ENCODE assay signal across 8 cellular contexts in the genomic region with DNA sequence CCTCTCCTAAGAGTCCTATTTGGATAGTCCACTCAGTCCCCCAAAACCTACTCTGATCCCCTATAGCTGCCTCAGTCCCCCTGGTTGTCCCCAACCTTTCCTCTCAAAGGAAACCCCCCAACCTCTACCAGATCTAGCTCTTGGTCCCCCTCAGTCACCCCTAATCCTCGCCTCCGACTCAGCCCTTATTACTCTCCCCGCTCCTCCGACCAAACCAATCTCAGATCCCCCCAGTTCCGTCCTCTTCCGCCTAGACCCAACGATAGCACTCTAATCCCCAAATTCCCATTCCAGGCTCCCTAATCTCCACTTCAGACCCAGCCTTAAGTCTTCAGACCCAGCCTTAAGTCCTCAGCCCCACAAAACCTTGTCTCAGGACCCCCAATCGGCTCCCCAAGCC. TPM values are rescaled to one million over a fixed set of nuclear protein-coding genes. Genes with fewer than 3 reads are reported as not detected.
A peak's percentile ranks its signal among the peaks of the same experiment; 100 is the strongest.
DNase-seq lines count a peak whose midpoint lies in the region; FAIRE-seq and TF ChIP-seq lines count a peak whose summit lies in the region.

No MANE protein-coding gene starts in this region.

- no peak overlapping the region for H4K5ac ChIP-seq in H9 (ENCODE audit: insufficient read length, low read depth, low read length)

- peak overlapping the region; percentile 15 for H2BK120ac ChIP-seq in H9 (ENCODE audit: low read depth, low read length, poor library complexity, severe bottlenecking)

- no peak overlapping the region for H4K91ac ChIP-seq in H9 (ENCODE audit: insufficient read length, low read depth, low read length)

- H3K9me3 ChIP-seq in H9 (ENCODE audit: control insufficient read depth, low read depth, low read length) (no peaks in the 10 kb centered on the region), right atrium auricular region (peaks cover 0 to 4% of the 10 kb centered on the region in 2 donors), skeletal muscle tissue (ENCODE audit: control insufficient read depth in 3 of 3, low read length in 3 of 3) (no peaks in the 10 kb centered on the region)

- no peaks in the 10 kb centered on the region for H3K36me3 ChIP-seq in right atrium auricular region
- no peaks in the 10 kb centered on the region for H3K36me3 ChIP-seq in skeletal muscle tissue (ENCODE audit: control insufficient read depth in 3 of 3, insufficient read depth in 3 of 3, low read length in 3 of 3)

- H2BK5ac ChIP-seq in H9 (ENCODE audit: insufficient read length, low read length): no peak overlapping the region

- H3K14ac ChIP-seq in H9 (ENCODE audit: insufficient read depth, low read length): peak overlapping the region; percentile 97; the same call in 1 of the 2 replicates

- no peak overlapping the region for H4K8ac ChIP-seq in H9 (replicated peaks; ENCODE audit: insufficient read length, low read depth, low read length)

- H3K27ac Mint-ChIP-seq in H9: 0 out of 7 replicates have a peak overlapping the region, but pooled peaks of 2 of the 3 experiments have one; percentile 25 to 41
- peak overlapping the region; percentile 91 for H3K27ac Mint-ChIP-seq in activated T-helper 1 cell treated with anti-CD3 and anti-CD28 coated beads, Interleukin-12 subunit alpha, Interleukin-12 subunit beta, Interleukin-2, Interleukin-4 antibody, amounts not matched to agents 30 ng/mL and 10 ng/mL and 1 ng/mL, durations not matched to agents 14 hours and 24 hours and 36 hours

- no peak overlapping the region for H2BK15ac ChIP-seq in H9 (ENCODE audit: low read depth, low read length)

- FAIRE-seq in GM19239 (lab: Jason Lieb, UNC): no peak

- DNase-seq in H9 (no peak), right atrium auricular region (ENCODE audit: low spot score) (no peak), islet precursor cell (no peak), GM19239 (ENCODE audit: insufficient read length, low spot score) (no peak), DMS79 (lab: John Stamatoyannopoulos, UW) (no peak), iPS-NIHi11 (ENCODE audit: low spot score) (no peak)
- no peak for DNase-seq in activated T-helper 1 cell treated with anti-CD3 and anti-CD28 coated beads, Interleukin-12 subunit alpha, Interleukin-12 subunit beta, Interleukin-2, Interleukin-4 antibody, amounts not matched to agents 30 ng/mL and 10 ng/mL and 1 ng/mL, durations not matched to agents 14 hours and 24 hours and 36 hours (ENCODE audit: low spot score)

- no peak overlapping the region; the same call in 1 of the 2 replicates for H3K4ac ChIP-seq in H9 (ENCODE audit: low read depth, low read length)

- H3K27ac ChIP-seq in H9 (ENCODE audit: insufficient read length, low read depth, low read length) (no peak overlapping the region), right atrium auricular region (peak overlapping the region; percentile 89 to 96), skeletal muscle tissue (ENCODE audit: low read depth, low read length) (peak overlapping the region; percentile 76)

- H3K4me3 ChIP-seq in right atrium auricular region (peak overlapping the region; percentile 86 to 95), skeletal muscle tissue (ENCODE audit: low read length in 3 of 3) (peak overlapping the region; percentile 77 to 88 (median 84))

- no peaks in the 10 kb centered on the region for H3K79me1 ChIP-seq in H9 (ENCODE audit: insufficient read depth, low read depth, low read length, poor library complexity, severe bottlenecking)

- 0 out of 2 replicates have a peak, but pooled peaks cover 3% of the 10 kb centered on the region for H3K4me1 ChIP-seq in H9 (ENCODE audit: insufficient read depth, low read length)
- H3K4me1 ChIP-seq in right atrium auricular region: peaks cover 0 to 49% of the 10 kb centered on the region in 2 donors
- peaks cover 33 to 46% (median 46%) of the 10 kb centered on the region in 3 donors for H3K4me1 ChIP-seq in skeletal muscle tissue (ENCODE audit: control insufficient read depth in 3 of 3, insufficient read depth in 3 of 3, low read length in 3 of 3)

- H3K4me1 Mint-ChIP-seq in H9: peaks cover 46 to 50% of the 10 kb centered on the region in 2 experiments
- peaks cover 93% of the 10 kb centered on the region for H3K4me1 Mint-ChIP-seq in activated T-helper 1 cell treated with anti-CD3 and anti-CD28 coated beads, Interleukin-12 subunit alpha, Interleukin-12 subunit beta, Interleukin-2, Interleukin-4 antibody, amounts not matched to agents 30 ng/mL and 10 ng/mL and 1 ng/mL, durations not matched to agents 14 hours and 24 hours and 36 hours (ENCODE audit: low read depth)

- H3K4me2 ChIP-seq in H9 (ENCODE audit: insufficient read depth, insufficient read length, low read length): peak overlapping the region; percentile 81

- H2AK5ac ChIP-seq in H9 (ENCODE audit: insufficient read length, low read length): no peak overlapping the region

- H3K23me2 ChIP-seq in H9 (ENCODE audit: insufficient read length, low read depth, low read length, poor library complexity, severe bottlenecking): peaks cover 7% of the 10 kb centered on the region

- no peak overlapping the region for H3K23ac ChIP-seq in H9 (ENCODE audit: insufficient read length, low read depth, low read length)

- H4K20me1 ChIP-seq in H9 (ENCODE audit: control insufficient read depth, insufficient read depth, insufficient read length): no peaks in the 10 kb centered on the region

- peaks cover 80% of the 10 kb centered on the region for H3K27me3 Mint-ChIP-seq in H9 (ENCODE audit: low read depth)
- H3K27me3 Mint-ChIP-seq in activated T-helper 1 cell treated with anti-CD3 and anti-CD28 coated beads, Interleukin-12 subunit alpha, Interleukin-12 subunit beta, Interleukin-2, Interleukin-4 antibody, amounts not matched to agents 30 ng/mL and 10 ng/mL and 1 ng/mL, durations not matched to agents 14 hours and 24 hours and 36 hours (ENCODE audit: insufficient read depth): peaks cover 5% of the 10 kb centered on the region

- H3K56ac ChIP-seq in H9 (ENCODE audit: insufficient read length, low read depth, low read length): no peak overlapping the region

- H2AFZ ChIP-seq in H9 (ENCODE audit: low read length): no peak overlapping the region

- WGBS in H9 (ENCODE audit: extremely low coverage, insufficient read length, low lambda C conversion rate): no CpG with 5 or more reads among the region's 8 CpGs

- H3T11ph ChIP-seq in H9 (ENCODE audit: low read length): no peak overlapping the region

- H3K9ac ChIP-seq in H9 (ENCODE audit: extremely low read depth, insufficient read length, low read length) (peak overlapping the region; percentile 75), skeletal muscle tissue (ENCODE audit: low read depth in 1 of 3, low read length in 3 of 3) (peak overlapping the region; percentile 92 to 98 (median 92))

- H3K9me3 Mint-ChIP-seq in H9: peaks cover 0 to 6% of the 10 kb centered on the region in 2 experiments; a peak in 3 of 5 replicates
- H3K9me3 Mint-ChIP-seq in activated T-helper 1 cell treated with anti-CD3 and anti-CD28 coated beads, Interleukin-12 subunit alpha, Interleukin-12 subunit beta, Interleukin-2, Interleukin-4 antibody, amounts not matched to agents 30 ng/mL and 10 ng/mL and 1 ng/mL, durations not matched to agents 14 hours and 24 hours and 36 hours: no peaks in the 10 kb centered on the region

- H3K18ac ChIP-seq in H9 (ENCODE audit: insufficient read length, low read depth, low read length): peak overlapping the region; percentile 90

- no peak overlapping the region for H2BK12ac ChIP-seq in H9 (ENCODE audit: insufficient read length, low read depth, low read length)

- H3K79me2 ChIP-seq in H9 (ENCODE audit: insufficient read depth, low read length): no peaks in the 10 kb centered on the region

- intact Hi-C loops in activated T-helper 1 cell treated with anti-CD3 and anti-CD28 coated beads, Interleukin-12 subunit alpha, Interleukin-12 subunit beta, Interleukin-2, Interleukin-4 antibody, amounts not matched to agents 30 ng/mL and 10 ng/mL and 1 ng/mL, durations not matched to agents 14 hours and 24 hours and 36 hours (cut with micrococcal nuclease): loop anchor here (2.0 to 5.0 kb wide), 4 partner anchors 22 to 337 kb away; partner anchors contain the start of genes HCAR1, MPHOSPH9 and MTRFR

- H2BK20ac ChIP-seq in H9 (ENCODE audit: low read depth, low read length, poor library complexity, severe bottlenecking): peak overlapping the region; percentile 0

- H3K4me3 Mint-ChIP-seq in H9: peak overlapping the region; percentile 73 to 91
- peak overlapping the region; percentile 91 for H3K4me3 Mint-ChIP-seq in activated T-helper 1 cell treated with anti-CD3 and anti-CD28 coated beads, Interleukin-12 subunit alpha, Interleukin-12 subunit beta, Interleukin-2, Interleukin-4 antibody, amounts not matched to agents 30 ng/mL and 10 ng/mL and 1 ng/mL, durations not matched to agents 14 hours and 24 hours and 36 hours

- H3K36me3 Mint-ChIP-seq in H9 (ENCODE audit: insufficient read depth in 1 of 3, low read depth in 3 of 3): peaks cover 0 to 5% (median 0%) of the 10 kb centered on the region in 3 experiments; a peak in 2 of 7 replicates
- H3K36me3 Mint-ChIP-seq in activated T-helper 1 cell treated with anti-CD3 and anti-CD28 coated beads, Interleukin-12 subunit alpha, Interleukin-12 subunit beta, Interleukin-2, Interleukin-4 antibody, amounts not matched to agents 30 ng/mL and 10 ng/mL and 1 ng/mL, durations not matched to agents 14 hours and 24 hours and 36 hours (ENCODE audit: low read depth): peaks cover 6% of the 10 kb centered on the region

- peaks cover 7% of the 10 kb centered on the region; the same call in 1 of the 2 replicates for H3K27me3 ChIP-seq in H9 (ENCODE audit: insufficient read depth, low read length)
- no peaks in the 10 kb centered on the region for H3K27me3 ChIP-seq in right atrium auricular region
- H3K27me3 ChIP-seq in skeletal muscle tissue (ENCODE audit: control insufficient read depth in 3 of 3, insufficient read depth in 3 of 3, low read length in 3 of 3): no peaks in the 10 kb centered on the region

- no peak for TF ChIP-seq CTCF in H9 (conservative IDR thresholded peaks at IDR 0.05)
- TF ChIP-seq CTCF in right atrium auricular region (IDR thresholded peaks at IDR 0.05): no peak

RNA-seq across cellular contexts. Expression of gene VPS37B, which starts 0.6 kb away (rescaled TPM):
- 12.3 and 12.9 TPM in 2 replicates for total RNA-seq in H9 (2021)
- 12.7 and 14.3 TPM in 2 replicates for total RNA-seq in activated T-helper 1 cell treated with anti-CD3 and anti-CD28 coated beads, Interleukin-12 subunit alpha, Interleukin-12 subunit beta, Interleukin-2, Interleukin-4 antibody, amounts not matched to agents 30 ng/mL and 10 ng/mL and 1 ng/mL, durations not matched to agents 14 hours and 24 hours and 36 hours
- total RNA-seq in right atrium auricular region: 10 to 100 TPM; 28.5 to 41.1 TPM
- 11.5 TPM for total RNA-seq in skeletal muscle tissue
